ENCODE assay signal across 16 cellular contexts in genomic region chr6:3381233-3382065, GRCh38.
DNase-seq lines count a peak whose midpoint lies in the region; ATAC-seq, FAIRE-seq and TF ChIP-seq lines count a peak whose summit lies in the region.
"Had no signal": no experiment of that assay in that cellular context is flagged by ENCODE, and none has a peak within 500 bp of the region (broad histone marks: within the 10 kb centered on the region; RNA-seq: fewer than 3 reads in every experiment).

No MANE protein-coding gene starts in this region.

- peak overlapping the region; percentile 16; the same call in 1 of the 2 replicates for H3K4me3 ChIP-seq in PC-3 (ENCODE audit: low read length)
- no peak overlapping the region for H3K4me3 ChIP-seq in fibroblast of pulmonary artery (replicated peaks; ENCODE audit: low read depth, low read length)
- no peak overlapping the region for H3K4me3 ChIP-seq in HAP-1
- H3K4me3 ChIP-seq: coronary artery had no signal

- DNase-seq in C1 segment of cervical spinal cord (lab: John Stamatoyannopoulos, UW): peak in 12 of 14 donors; percentile 17 to 91 (median 57)
- DNase-seq in PC-3: no peak
- peak; percentile 31 for DNase-seq in fibroblast of pulmonary artery (ENCODE audit: low read depth)
- no peak for DNase-seq in neural crest cell (ENCODE audit: low read depth, low spot score)
- DNase-seq in T-helper 17 cell: no peak
- no peak for DNase-seq in D721Med (ENCODE audit: insufficient read length, low spot score)
- no peak for DNase-seq in OCI-M2 (lab: John Stamatoyannopoulos, UW; ENCODE audit: unreplicated experiment)
- DNase-seq in HAP-1 (ENCODE audit: low spot score in 2 of 2): no peak
- DNase-seq: activated naive CD4-positive, alpha-beta T cell treated with Interleukin-2 at 50 U/mL for 16 hours; GF-D8; islet precursor cell; NCI-H1930; stimulated activated CD8-positive, alpha-beta memory T cell treated with anti-CD3 and anti-CD28 coated beads, Interleukin-4, amount 100 ng/mL, for 48 hours had no signal

- H3K36me3 Mint-ChIP-seq in neural crest cell (ENCODE audit: low read depth) (peaks cover 2% of the 10 kb centered on the region), T-helper 17 cell (ENCODE audit: low read depth) (no peaks in the 10 kb centered on the region)

- FAIRE-seq in D721Med (lab: Jason Lieb, UNC): no peak

- no peaks in the 10 kb centered on the region for H3K79me2 ChIP-seq in PC-3 (ENCODE audit: low read length)

- H3K27me3 ChIP-seq in PC-3 (ENCODE audit: low read length): no peaks in the 10 kb centered on the region
- H3K27me3 ChIP-seq in HAP-1 (ENCODE audit: low read depth): no peaks in the 10 kb centered on the region

- CTCF ChIA-PET in PC-3 (lab: Charles Lee): interaction anchor here (0.8 to 0.9 kb wide), 2 partner anchors 75 to 91 kb away, joined by 4 to 7 read pairs; partner anchors contain the start of gene SLC22A23

- POLR2A ChIA-PET in PC-3 (lab: Charles Lee; ENCODE audit: unreplicated experiment): no interaction called here

- in situ Hi-C loops in HAP-1 (cut with MboI; ENCODE audit: low sequenced_read_pairs): no loop called here

- H3K36me3 ChIP-seq in PC-3 (ENCODE audit: low read depth, low read length) (no peaks in the 10 kb centered on the region), HAP-1 (replicated peaks) (no peaks in the 10 kb centered on the region)

- intact Hi-C loops in PC-3 (cut with micrococcal nuclease): loop anchor here (2.0 to 5.0 kb wide), 3 partner anchors 17 to 61 kb away; no protein-coding TSS in a partner anchor

- ATAC-seq in PC-3 (no peak), T-helper 17 cell (no peak)
- ATAC-seq: Panc1 had no signal

- H3K27me3 Mint-ChIP-seq in neural crest cell (ENCODE audit: low read depth): no peaks in the 10 kb centered on the region
- H3K27me3 Mint-ChIP-seq in T-helper 17 cell: peaks cover 36% of the 10 kb centered on the region

- H3F3A ChIP-seq in PC-3 (ENCODE audit: low read length, unreplicated experiment): no peaks in the 10 kb centered on the region

- H3K4me1 ChIP-seq in PC-3 (ENCODE audit: insufficient read depth, low read length) (peaks cover 67% of the 10 kb centered on the region), HAP-1 (no peaks in the 10 kb centered on the region)

- H3K27ac ChIP-seq in PC-3 (ENCODE audit: low read length): peak overlapping the region; percentile 94
- H3K27ac ChIP-seq: coronary artery had no signal

- no peaks in the 10 kb centered on the region for H3K9me3 Mint-ChIP-seq in neural crest cell

- BruUV-seq in PC-3 (replicated peaks; lab: Mats Ljungman, UMichigan): no TSS peak

- TF ChIP-seq CTCF in PC-3 (conservative IDR thresholded peaks at IDR 0.05; ENCODE audit: low read depth, low read length): no peak
- no peak for TF ChIP-seq CTCF in fibroblast of pulmonary artery (IDR thresholded peaks at IDR 0.05; ENCODE audit: low read length, missing control alignments)
- no peak for TF ChIP-seq CTCF in neural crest cell (conservative IDR thresholded peaks at IDR 0.05)
- no peak for TF ChIP-seq CTCF in D721Med (IDR thresholded peaks at IDR 0.05; ENCODE audit: insufficient read depth, missing control alignments)

- H3K4me1 Mint-ChIP-seq in neural crest cell: peaks cover 33% of the 10 kb centered on the region
- H3K4me1 Mint-ChIP-seq in T-helper 17 cell: peaks cover 14% of the 10 kb centered on the region

- peak overlapping the region; percentile 72 for H3K9ac ChIP-seq in PC-3 (ENCODE audit: low read length)

- H3K27ac Mint-ChIP-seq in neural crest cell (ENCODE audit: unreplicated experiment) (peak overlapping the region; percentile 16), T-helper 17 cell (no peak overlapping the region)
- H3K27ac Mint-ChIP-seq: nephron had no signal

- H3K9me2 ChIP-seq in PC-3 (replicated peaks; ENCODE audit: low read length): no peaks in the 10 kb centered on the region

- no peak overlapping the region for H2AFZ ChIP-seq in PC-3 (ENCODE audit: low read length)

- H3K4me2 ChIP-seq in PC-3 (ENCODE audit: low read length): peak overlapping the region; percentile 69

- H3K9me3 ChIP-seq in PC-3 (ENCODE audit: low read length) (no peaks in the 10 kb centered on the region), T-helper 17 cell (ENCODE audit: control insufficient read depth, low read length, poor library complexity, severe bottlenecking) (no peaks in the 10 kb centered on the region), HAP-1 (no peaks in the 10 kb centered on the region)

- no peaks in the 10 kb centered on the region for H4K20me1 ChIP-seq in PC-3 (ENCODE audit: low read length)

- no peak overlapping the region for H3K4me3 Mint-ChIP-seq in neural crest cell
- no peak overlapping the region for H3K4me3 Mint-ChIP-seq in T-helper 17 cell
- H3K4me3 Mint-ChIP-seq: nephron had no signal

Comparison
In these comparisons a context has a peak if more than half of its experiments do, and no peak if none do; other contexts are left out.
1. DNase-seq: peak in C1 segment of cervical spinal cord (12 of 14) and fibroblast of pulmonary artery (single experiment); none in PC-3 (single experiment), neural crest cell (single experiment), T-helper 17 cell (0 of 3), D721Med (single experiment), OCI-M2 (single experiment) and HAP-1 (0 of 2).